8 cellular contexts compared by ENCODE assay signal in genomic region chr2:177392373-177393246, GRCh38. TPM values are rescaled to one million over a fixed set of nuclear protein-coding genes. Genes with fewer than 3 reads are reported as not detected.
DNase-seq lines count a peak whose midpoint lies in the region; ATAC-seq and TF ChIP-seq lines count a peak whose summit lies in the region.

Gene AGPS, plus strand, starts transcription at chr2:177392773. Its CDS starts 17 bp downstream, at chr2:177392790.

- ATAC-seq in GM19023 (IDR thresholded peaks at IDR 0.05; ENCODE audit: unreplicated experiment) (peak; percentile 92), HG03196 (IDR thresholded peaks at IDR 0.05; ENCODE audit: unreplicated experiment) (peak; percentile 87), lower lobe of right lung (peak; percentile 96 to 98)

- H3K9ac ChIP-seq in duodenal mucosa (ENCODE audit: low read depth in 1 of 2, low read length in 2 of 2): peak within 1 kb of the TSS; percentile 90 to 91

- H3K27ac ChIP-seq in duodenal mucosa (ENCODE audit: low read depth, low read length) (peak within 1 kb of the TSS; percentile 33), lower lobe of right lung (peak within 1 kb of the TSS; percentile 90)

- H3K36me3 ChIP-seq in duodenal mucosa (ENCODE audit: control insufficient read depth in 1 of 2, insufficient read depth in 2 of 2, low read length in 2 of 2) (no peaks in the 10 kb centered on the region), lower lobe of right lung (no peaks in the 10 kb centered on the region)

- peak; percentile 89 for DNase-seq in AG20443 (ENCODE audit: low spot score)
- peak; percentile 86 for DNase-seq in NCI-H510A treated with DMSO at 0.1 percent for 48 hours (lab: John Stamatoyannopoulos, UW)
- peak; percentile 62 to 70 for DNase-seq in activated CD4-positive, alpha-beta T cell treated with anti-CD3 and anti-CD28 coated beads, Interleukin-2, amount 50 U/mL, for 4 hours
- DNase-seq in lower lobe of right lung: peak; percentile 92
- DNase-seq in stimulated activated CD4-positive, alpha-beta T cell treated with anti-CD3 and anti-CD28 coated beads, TNF-alpha, amount 100 ng/mL, for 24 hours (ENCODE audit: low read depth in 3 of 3): peak; percentile 54 to 77 (median 63)

- TF ChIP-seq CTCF in lower lobe of right lung (IDR thresholded peaks at IDR 0.05): peak; percentile 11

- H3K4me1 ChIP-seq in duodenal mucosa (ENCODE audit: control insufficient read depth in 1 of 2, insufficient read depth in 2 of 2, low read length in 2 of 2) (peaks cover 20 to 38% of the 10 kb centered on the region in 2 donors), lower lobe of right lung (peaks cover 39% of the 10 kb centered on the region)

- no peaks in the 10 kb centered on the region for H3K9me3 ChIP-seq in duodenal mucosa (ENCODE audit: control insufficient read depth in 1 of 2, low read length in 2 of 2)
- no peaks in the 10 kb centered on the region for H3K9me3 ChIP-seq in lower lobe of right lung

- intact Hi-C loops in lower lobe of right lung (cut with DNase I): no loop called here

- H3K27me3 ChIP-seq in duodenal mucosa (ENCODE audit: control insufficient read depth in 1 of 2, insufficient read depth in 2 of 2, low read length in 2 of 2): no peaks in the 10 kb centered on the region
- no peaks in the 10 kb centered on the region for H3K27me3 ChIP-seq in lower lobe of right lung (ENCODE audit: low read depth)

- peak within 1 kb of the TSS; percentile 97 for H3K4me3 ChIP-seq in duodenal mucosa (ENCODE audit: low read depth in 1 of 2, low read length in 2 of 2)
- H3K4me3 ChIP-seq in lower lobe of right lung: peak within 1 kb of the TSS; percentile 94

RNA-seq across cellular contexts. Expression of gene AGPS, which starts in this region (rescaled TPM):
- 60.1 TPM for total RNA-seq in lower lobe of right lung

Comparison
In these comparisons a context has a peak if more than half of its experiments do, and no peak if none do; other contexts are left out.
1. Peak in every context shown above with its lines: DNase-seq, ATAC-seq, H3K4me3 ChIP-seq and H3K27ac ChIP-seq.